Comparison of ENCODE assay signal across 1 cellular context in the genomic region with DNA sequence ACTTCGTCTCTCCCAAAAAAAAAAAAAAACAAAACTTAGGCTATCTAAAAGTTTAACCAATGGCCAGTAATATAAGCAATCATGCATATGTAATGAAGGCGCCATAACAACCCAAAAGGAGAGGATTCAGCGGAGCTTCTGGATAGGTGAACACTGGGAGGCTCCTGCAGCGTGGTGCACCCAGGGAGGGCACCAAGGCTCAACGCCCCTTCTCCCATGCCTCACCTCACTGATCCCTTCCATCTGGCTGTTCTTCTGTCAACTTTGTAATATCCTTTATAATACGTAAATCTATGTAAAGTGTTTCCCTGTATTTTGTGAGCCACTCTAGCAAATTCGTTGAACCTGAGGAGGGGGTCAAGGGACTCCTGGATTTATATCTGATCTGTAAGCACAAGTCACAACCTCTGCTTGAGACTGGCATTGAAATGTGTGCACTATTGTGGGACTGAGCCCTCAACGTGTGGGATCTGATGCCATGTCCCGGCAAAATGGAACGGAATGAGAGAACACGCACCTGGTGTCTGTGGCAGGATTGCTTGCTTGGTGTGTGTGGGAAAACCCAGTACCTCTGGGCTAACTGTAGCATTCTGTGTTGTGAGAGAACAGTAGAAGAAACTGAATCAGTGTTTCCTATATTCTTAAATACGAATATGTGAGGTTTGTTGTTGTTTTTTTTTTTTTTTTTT.
A peak's percentile ranks its signal among the peaks of the same experiment; 100 is the strongest.
TF ChIP-seq lines count a peak whose summit lies in the region.

No MANE protein-coding gene starts in this region.

TF ChIP-seq in K562, 482 proteins besides CTCF, POLR2A, EP300 and RAD21:
- TF ChIP-seq NFE2 (IDR thresholded peaks at IDR 0.05; ENCODE audit: low read depth) (no peak), ZNF121 (CRISPR knock-in tag; conservative IDR thresholded peaks at IDR 0.05) (peak; percentile 55)
- TF ChIP-seq, protein P1, sequence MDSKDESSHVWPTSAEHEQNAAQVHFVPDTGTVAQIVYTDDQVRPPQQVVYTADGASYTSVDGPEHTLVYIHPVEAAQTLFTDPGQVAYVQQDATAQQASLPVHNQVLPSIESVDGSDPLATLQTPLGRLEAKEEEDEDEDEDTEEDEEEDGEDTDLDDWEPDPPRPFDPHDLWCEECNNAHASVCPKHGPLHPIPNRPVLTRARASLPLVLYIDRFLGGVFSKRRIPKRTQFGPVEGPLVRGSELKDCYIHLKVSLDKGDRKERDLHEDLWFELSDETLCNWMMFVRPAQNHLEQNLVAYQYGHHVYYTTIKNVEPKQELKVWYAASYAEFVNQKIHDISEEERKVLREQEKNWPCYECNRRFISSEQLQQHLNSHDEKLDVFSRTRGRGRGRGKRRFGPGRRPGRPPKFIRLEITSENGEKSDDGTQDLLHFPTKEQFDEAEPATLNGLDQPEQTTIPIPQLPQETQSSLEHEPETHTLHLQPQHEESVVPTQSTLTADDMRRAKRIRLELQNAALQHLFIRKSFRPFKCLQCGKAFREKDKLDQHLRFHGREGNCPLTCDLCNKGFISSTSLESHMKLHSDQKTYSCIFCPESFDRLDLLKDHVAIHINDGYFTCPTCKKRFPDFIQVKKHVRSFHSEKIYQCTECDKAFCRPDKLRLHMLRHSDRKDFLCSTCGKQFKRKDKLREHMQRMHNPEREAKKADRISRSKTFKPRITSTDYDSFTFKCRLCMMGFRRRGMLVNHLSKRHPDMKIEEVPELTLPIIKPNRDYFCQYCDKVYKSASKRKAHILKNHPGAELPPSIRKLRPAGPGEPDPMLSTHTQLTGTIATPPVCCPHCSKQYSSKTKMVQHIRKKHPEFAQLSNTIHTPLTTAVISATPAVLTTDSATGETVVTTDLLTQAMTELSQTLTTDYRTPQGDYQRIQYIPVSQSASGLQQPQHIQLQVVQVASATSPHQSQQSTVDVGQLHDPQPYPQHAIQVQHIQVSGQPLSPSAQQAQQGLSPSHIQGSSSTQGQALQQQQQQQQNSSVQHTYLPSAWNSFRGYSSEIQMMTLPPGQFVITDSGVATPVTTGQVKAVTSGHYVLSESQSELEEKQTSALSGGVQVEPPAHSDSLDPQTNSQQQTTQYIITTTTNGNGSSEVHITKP (IDR thresholded peaks at IDR 0.05; ENCODE audit: partially characterized antibody): peak; percentile 40
TF ChIP-seq in K562: peak in this region for 2.
